Comparison of ENCODE assay signal across 21 cellular contexts in genomic region chr2:64929329-64929728, GRCh38.
"Had no signal": no experiment of that assay in that cellular context is flagged by ENCODE, and none has a peak within 500 bp of the region (broad histone marks: within the 10 kb centered on the region; RNA-seq: fewer than 3 reads in every experiment).

No MANE protein-coding gene starts in this region.

- H3K36me3 ChIP-seq: esophagus muscularis mucosa, left lung, neutrophil, tibial artery had no signal

- H2AFZ ChIP-seq: parathyroid adenoma had no signal

- H3K27me3 ChIP-seq: esophagus muscularis mucosa, left lung, neutrophil, tibial artery had no signal

- DNase-seq: activated CD4-positive, alpha-beta T cell treated with anti-CD3 and anti-CD28 coated beads, Interleukin-2, amount 50 U/mL, for 48 hours; activated CD8-positive, alpha-beta memory T cell treated with anti-CD3 and anti-CD28 coated beads, Interleukin-2, amount 10 ng/mL, durations not matched to agents 7 days and 5 days; activated naive CD4-positive, alpha-beta T cell treated with anti-CD3 and anti-CD28 coated beads for 36 hours; activated naive CD8-positive, alpha-beta T cell treated with anti-CD3 and anti-CD28 coated beads, Interleukin-2, amount 50 U/mL, for 24 hours; activated T-cell treated with anti-CD3 and anti-CD28 coated beads, Interleukin-2, amount 50 U/mL, for 1 hour; aorta; cortex of kidney; effector CD4-positive, alpha-beta T cell; kidney; left lung; mucosa of descending colon; naive thymus-derived CD8-positive, alpha-beta T cell; retina; stimulated activated CD4-positive, alpha-beta T cell treated with anti-CD3 and anti-CD28 coated beads, Interleukin-2, amount 100 ng/mL, for 48 hours; stimulated activated naive CD4-positive, alpha-beta T cell; tibial artery had no signal

- H3K27ac ChIP-seq: esophagus muscularis mucosa, left lung, neutrophil, parathyroid adenoma, tibial artery, VCaP had no signal

- H3K4me1 ChIP-seq: esophagus muscularis mucosa, parathyroid adenoma, tibial artery had no signal

- ATAC-seq: activated CD8-positive, alpha-beta memory T cell treated with anti-CD3 and anti-CD28 coated beads, Interleukin-2, amount 10 ng/mL, durations not matched to agents 7 days and 5 days; activated naive CD8-positive, alpha-beta T cell treated with anti-CD3 and anti-CD28 coated beads, Interleukin-2, amount 50 U/mL, for 24 hours; left lung; mucosa of descending colon; naive thymus-derived CD8-positive, alpha-beta T cell had no signal

- FAIRE-seq: kidney, urothelium cell line had no signal

- H3K79me2 ChIP-seq: parathyroid adenoma had no signal

- H3K9ac ChIP-seq: parathyroid adenoma had no signal

- H3K4me3 ChIP-seq: esophagus muscularis mucosa, left lung, mucosa of descending colon, tibial artery had no signal

- H3K9me3 ChIP-seq: esophagus muscularis mucosa, mucosa of descending colon, neutrophil, tibial artery had no signal
